1 cellular context compared by ENCODE assay signal in genomic region chr17:41907633-41908539, GRCh38.
A peak's percentile ranks its signal among the peaks of the same experiment; 100 is the strongest.
TF ChIP-seq lines count a peak whose summit lies in the region.

No MANE protein-coding gene starts in this region.

TF ChIP-seq in HepG2, 621 proteins besides CTCF, POLR2A, EP300 and RAD21 (continued from another document and continues in another):
- TF ChIP-seq THRA (CRISPR knock-in tag; IDR thresholded peaks at IDR 0.05; ENCODE audit: borderline replicate concordance) = peak; percentile 73; the same call in 1 of the 2 replicates
- peak; percentile 100 for TF ChIP-seq ZNF460 (CRISPR knock-in tag; IDR thresholded peaks at IDR 0.05; ENCODE audit: borderline replicate concordance)
- no peak for TF ChIP-seq ZNF234 (CRISPR knock-in tag; conservative IDR thresholded peaks at IDR 0.05)
- no peak; the same call in 1 of the 2 replicates for TF ChIP-seq ZNF343 (CRISPR knock-in tag; IDR thresholded peaks at IDR 0.05)
- no peak for TF ChIP-seq CREBL2 (CRISPR knock-in tag; IDR thresholded peaks at IDR 0.05; ENCODE audit: borderline replicate concordance)
- no peak for TF ChIP-seq BRCA1 (CRISPR knock-in tag; IDR thresholded peaks at IDR 0.05)
- no peak for TF ChIP-seq TBP (CRISPR knock-in tag; IDR thresholded peaks at IDR 0.05)
- 0 out of 2 replicates have a peak, but pooled peaks have one; percentile 63 for TF ChIP-seq HNRNPUL1 (IDR thresholded peaks at IDR 0.05; ENCODE audit: low read depth, low read length)
- peak; percentile 78 for TF ChIP-seq ARNTL (CRISPR knock-in tag; IDR thresholded peaks at IDR 0.05)
- no peak; the same call in 1 of the 2 replicates for TF ChIP-seq SAFB2 (CRISPR knock-in tag; IDR thresholded peaks at IDR 0.05; ENCODE audit: borderline replicate concordance, low read depth)
- TF ChIP-seq ZNF230 (CRISPR knock-in tag; IDR thresholded peaks at IDR 0.05) = peak; percentile 85
- no peak; the same call in 1 of the 2 replicates for TF ChIP-seq FUBP1 (CRISPR knock-in tag; IDR thresholded peaks at IDR 0.05; ENCODE audit: borderline replicate concordance)
- TF ChIP-seq ZFY (CRISPR knock-in tag; IDR thresholded peaks at IDR 0.05) = no peak; the same call in 1 of the 2 replicates
- TF ChIP-seq TBX2 (CRISPR knock-in tag; IDR thresholded peaks at IDR 0.05; ENCODE audit: borderline replicate concordance) = peak; percentile 92
- no peak for TF ChIP-seq LCORL (IDR thresholded peaks at IDR 0.05)
- TF ChIP-seq LCORL (CRISPR knock-in tag; IDR thresholded peaks at IDR 0.05) = peak; percentile 82
- 0 out of 2 replicates have a peak, but pooled peaks have one; percentile 33 for TF ChIP-seq ATF6 (CRISPR knock-in tag; conservative IDR thresholded peaks at IDR 0.05)
- TF ChIP-seq NCOA2 (CRISPR knock-in tag; IDR thresholded peaks at IDR 0.05) = peak; percentile 66; the same call in 1 of the 2 replicates
- TF ChIP-seq NKX3-1 (CRISPR knock-in tag; IDR thresholded peaks at IDR 0.05) = no peak
- no peak for TF ChIP-seq NFE2L1 (CRISPR knock-in tag; IDR thresholded peaks at IDR 0.05; ENCODE audit: borderline replicate concordance)
- no peak for TF ChIP-seq MAF1 (CRISPR knock-in tag; IDR thresholded peaks at IDR 0.05; ENCODE audit: borderline replicate concordance)
- no peak for TF ChIP-seq MBNL3 (CRISPR knock-in tag; conservative IDR thresholded peaks at IDR 0.05)
- TF ChIP-seq SYNCRIP (IDR thresholded peaks at IDR 0.05; ENCODE audit: insufficient read depth, low read depth, low read length) = no peak
- peak; percentile 90; the same call in 1 of the 2 replicates for TF ChIP-seq CBX5 (CRISPR knock-in tag; IDR thresholded peaks at IDR 0.05; ENCODE audit: borderline replicate concordance)
- no peak for TF ChIP-seq ZNF382 (CRISPR knock-in tag; IDR thresholded peaks at IDR 0.05; ENCODE audit: borderline replicate concordance)
- TF ChIP-seq MZF1 (CRISPR knock-in tag; IDR thresholded peaks at IDR 0.05; ENCODE audit: borderline replicate concordance) = no peak
- TF ChIP-seq HOMEZ (CRISPR knock-in tag; IDR thresholded peaks at IDR 0.05; ENCODE audit: low read depth) = peak; percentile 60
- TF ChIP-seq ZNF550 (CRISPR knock-in tag; IDR thresholded peaks at IDR 0.05; ENCODE audit: borderline replicate concordance) = no peak
- TF ChIP-seq ZBTB33 (CRISPR knock-in tag; IDR thresholded peaks at IDR 0.05) = peak; percentile 95
- no peak for TF ChIP-seq ZNF790 (CRISPR knock-in tag; IDR thresholded peaks at IDR 0.05; ENCODE audit: borderline replicate concordance)
- 0 out of 2 replicates have a peak, but pooled peaks have one; percentile 62 for TF ChIP-seq AHR (CRISPR knock-in tag; IDR thresholded peaks at IDR 0.05)
- peak; percentile 30; the same call in 1 of the 2 replicates for TF ChIP-seq NFYC (CRISPR knock-in tag; IDR thresholded peaks at IDR 0.05)
- TF ChIP-seq BRD4 (CRISPR knock-in tag; IDR thresholded peaks at IDR 0.05) = no peak
- peak; percentile 96; the same call in 1 of the 2 replicates for TF ChIP-seq ZNF788 (CRISPR knock-in tag; IDR thresholded peaks at IDR 0.05; ENCODE audit: borderline replicate concordance)
- no peak for TF ChIP-seq ZBTB8A (CRISPR knock-in tag; IDR thresholded peaks at IDR 0.05; ENCODE audit: borderline replicate concordance, low read depth)
- TF ChIP-seq ZNF142 (CRISPR knock-in tag; IDR thresholded peaks at IDR 0.05) = no peak; the same call in 1 of the 2 replicates
- peak; percentile 93 for TF ChIP-seq HDAC2 (CRISPR knock-in tag; IDR thresholded peaks at IDR 0.05)
- TF ChIP-seq ZNF414 (CRISPR knock-in tag; IDR thresholded peaks at IDR 0.05) = peak; percentile 81
- TF ChIP-seq ONECUT2 (CRISPR knock-in tag; IDR thresholded peaks at IDR 0.05) = no peak
- TF ChIP-seq TOPORS (CRISPR knock-in tag; IDR thresholded peaks at IDR 0.05) = peak; percentile 84; the same call in 1 of the 2 replicates
- no peak for TF ChIP-seq ZNF354B (CRISPR knock-in tag; IDR thresholded peaks at IDR 0.05)
- TF ChIP-seq CSRNP2 (CRISPR knock-in tag; conservative IDR thresholded peaks at IDR 0.05; ENCODE audit: low read depth) = no peak
- TF ChIP-seq THAP7 (CRISPR knock-in tag; IDR thresholded peaks at IDR 0.05) = peak; percentile 82; the same call in 1 of the 2 replicates
- TF ChIP-seq MAFK (conservative IDR thresholded peaks at IDR 0.05 in 1 of 2, IDR thresholded peaks at IDR 0.05 in 1 of 2; ENCODE audit: low read length in 2 of 2) = no peak
- TF ChIP-seq RBM22 (optimal IDR thresholded peaks at IDR 0.05; ENCODE audit: low read length) = peak; percentile 52
